8 cellular contexts compared by ENCODE assay signal in genomic region chr3:47475570-47476329, GRCh38. TPM values are rescaled to one million over a fixed set of nuclear protein-coding genes. Genes with fewer than 3 reads are reported as not detected.
DNase-seq lines count a peak whose midpoint lies in the region; ATAC-seq and TF ChIP-seq lines count a peak whose summit lies in the region.

Gene SCAP, minus strand, starts transcription at chr3:47475941. Its CDS starts 32,948 bp downstream, at chr3:47442993.

- H3K9me3 Mint-ChIP-seq in CD4-positive, CD25-positive, alpha-beta regulatory T cell, result no peaks in the 10 kb centered on the region

- peak within 1 kb of the TSS; percentile 77 for H3K27ac ChIP-seq in CD4-positive, CD25-positive, alpha-beta regulatory T cell (ENCODE audit: insufficient read depth, low read length, poor library complexity, severe bottlenecking)
- peak within 1 kb of the TSS; percentile 63 to 81 (median 70) for H3K27ac ChIP-seq in right lobe of liver

- H3K36me3 Mint-ChIP-seq in CD4-positive, CD25-positive, alpha-beta regulatory T cell, result no peaks in the 10 kb centered on the region

- peak; percentile 67 for TF ChIP-seq POLR2A in right lobe of liver (IDR thresholded peaks at IDR 0.05)

- no peaks in the 10 kb centered on the region for H3K9me3 ChIP-seq in CD4-positive, CD25-positive, alpha-beta regulatory T cell (ENCODE audit: control insufficient read depth in 2 of 2, low read length in 2 of 2)
- H3K9me3 ChIP-seq in right lobe of liver, result no peaks in the 10 kb centered on the region

- no peaks in the 10 kb centered on the region for H3K27me3 Mint-ChIP-seq in CD4-positive, CD25-positive, alpha-beta regulatory T cell

- H3K27me3 ChIP-seq in CD4-positive, CD25-positive, alpha-beta regulatory T cell (ENCODE audit: control insufficient read depth, insufficient read depth, low read length), result no peaks in the 10 kb centered on the region
- H3K27me3 ChIP-seq in right lobe of liver, result no peaks in the 10 kb centered on the region

- H3K4me1 ChIP-seq in CD4-positive, CD25-positive, alpha-beta regulatory T cell (ENCODE audit: control insufficient read depth, insufficient read depth, low read length, poor library complexity, severe bottlenecking), result peaks cover 32% of the 10 kb centered on the region
- H3K4me1 ChIP-seq in right lobe of liver, result peaks cover 0 to 23% (median 8%) of the 10 kb centered on the region in 4 donors

- ATAC-seq in CD4-positive, CD25-positive, alpha-beta regulatory T cell (ENCODE audit: low read depth in 2 of 2), result peak; percentile 93 to 95
- peak; percentile 87 for ATAC-seq in GM19351 (IDR thresholded peaks at IDR 0.05; ENCODE audit: unreplicated experiment)
- ATAC-seq in HG03520 (IDR thresholded peaks at IDR 0.05; ENCODE audit: unreplicated experiment), result peak; percentile 88
- peak; percentile 95 to 99 (median 97) for ATAC-seq in right lobe of liver

- intact Hi-C loops in right lobe of liver (cut with DNase I), result loop anchor here (5.0 kb wide), 1 partner anchor 53 kb away; no protein-coding TSS in a partner anchor

- peak within 1 kb of the TSS; percentile 91 for H3K4me3 ChIP-seq in CD4-positive, CD25-positive, alpha-beta regulatory T cell (ENCODE audit: low read depth, low read length)
- peak within 1 kb of the TSS; percentile 88 to 99 (median 91) for H3K4me3 ChIP-seq in right lobe of liver

- peak; percentile 93 to 95 (median 94) for DNase-seq in CD4-positive, CD25-positive, alpha-beta regulatory T cell
- peak; percentile 92 for DNase-seq in NCI-H82 (lab: John Stamatoyannopoulos, UW)
- DNase-seq in activated CD4-positive, alpha-beta T cell treated with anti-CD3 and anti-CD28 coated beads, Interleukin-2, amount 50 U/mL, for 48 hours, result peak; percentile 95 to 96
- peak; percentile 77 to 80 for DNase-seq in dermis microvascular lymphatic vessel endothelial cell (ENCODE audit: low read depth in 2 of 2)
- DNase-seq in right lobe of liver, result peak; percentile 96 to 97 (median 97)
- peak; percentile 96 for DNase-seq in stimulated activated CD4-positive, alpha-beta T cell treated with anti-CD3 and anti-CD28 coated beads, Interleukin-4, amount 100 ng/mL, for 24 hours

- H3K36me3 ChIP-seq in CD4-positive, CD25-positive, alpha-beta regulatory T cell (ENCODE audit: control insufficient read depth, insufficient read depth, low read length), result no peaks in the 10 kb centered on the region
- H3K36me3 ChIP-seq in right lobe of liver, result no peaks in the 10 kb centered on the region

- WGBS in right lobe of liver (ENCODE audit: insufficient coverage, low coverage, low lambda C conversion rate, missing lambda C conversion rate), result 2% methylated on average over 10 of the region's 88 CpGs

- H3K4me1 Mint-ChIP-seq in CD4-positive, CD25-positive, alpha-beta regulatory T cell, result peaks cover 24 to 45% (median 32%) of the 10 kb centered on the region in 4 donors

- peak; percentile 89 to 99 (median 93) for TF ChIP-seq CTCF in right lobe of liver (IDR thresholded peaks at IDR 0.05)

- H3K27ac Mint-ChIP-seq in CD4-positive, CD25-positive, alpha-beta regulatory T cell, result peak within 1 kb of the TSS; percentile 77 to 96 (median 93)

- peak within 1 kb of the TSS; percentile 93 to 97 (median 95) for H3K4me3 Mint-ChIP-seq in CD4-positive, CD25-positive, alpha-beta regulatory T cell

RNA-seq across cellular contexts. Expression of gene SCAP, which starts in this region (rescaled TPM):
- total RNA-seq in CD4-positive, CD25-positive, alpha-beta regulatory T cell, result 92.4 TPM
- 10 to 100 TPM; 43.2 to 47.9 (median 45.8) TPM for polyA plus RNA-seq in CD4-positive, CD25-positive, alpha-beta regulatory T cell
- total RNA-seq in dermis microvascular lymphatic vessel endothelial cell (39.2 and 55.9 TPM in 2 replicates), right lobe of liver (10 to 100 TPM; 48.8 to 85.1 (median 78.9) TPM)

Comparison
In these comparisons a context has a peak if more than half of its experiments do, and no peak if none do; other contexts are left out.
1. Peak in every context shown above with its lines: DNase-seq, ATAC-seq, H3K4me3 ChIP-seq and H3K27ac ChIP-seq.